Comparison of ENCODE assay signal across 19 cellular contexts in genomic region chr6:41539204-41539603, GRCh38.
"Had no signal": no experiment of that assay in that cellular context is flagged by ENCODE, and none has a peak within 500 bp of the region (broad histone marks: within the 10 kb centered on the region; RNA-seq: fewer than 3 reads in every experiment).

No MANE protein-coding gene starts in this region.

- H3K9me3 ChIP-seq: esophagus squamous epithelium, gastroesophageal sphincter, psoas muscle, stomach, thoracic aorta, transverse colon had no signal

- H3K4me3 Mint-ChIP-seq: effector memory CD8-positive, alpha-beta T cell; immature natural killer cell; nephron progenitor cell had no signal

- H3K4me3 ChIP-seq: esophagus squamous epithelium, gastroesophageal sphincter, lung, psoas muscle, stomach, thoracic aorta, transverse colon had no signal

- H3K27ac ChIP-seq: esophagus squamous epithelium, gastroesophageal sphincter, psoas muscle, thoracic aorta, transverse colon had no signal

- H3K9me3 Mint-ChIP-seq: effector memory CD8-positive, alpha-beta T cell; immature natural killer cell; nephron progenitor cell had no signal

- H3K27me3 ChIP-seq: stomach, transverse colon had no signal

- H3K4me1 ChIP-seq: gastroesophageal sphincter had no signal

- H3K27ac Mint-ChIP-seq: effector memory CD8-positive, alpha-beta T cell; immature natural killer cell; nephron progenitor cell had no signal

- DNase-seq: cortex of kidney; effector memory CD8-positive, alpha-beta T cell; esophagus squamous epithelium; immature natural killer cell; left colon; left ventricle myocardium superior; midbrain; nephron progenitor cell; psoas muscle; retina; stimulated activated CD4-positive, alpha-beta T cell treated with anti-CD3 and anti-CD28 coated beads, Interleukin-2, amount 100 ng/mL, for 24 hours; stimulated activated CD4-positive, alpha-beta T cell treated with anti-CD3 and anti-CD28 coated beads, Interleukin-4, amount 100 ng/mL, for 4 hours; stimulated activated naive CD4-positive, alpha-beta T cell; stomach; substantia nigra; transverse colon had no signal

- H3K36me3 ChIP-seq: esophagus squamous epithelium, gastroesophageal sphincter, stomach, thoracic aorta, transverse colon had no signal
